Comparison of ENCODE assay signal across 8 cellular contexts in genomic region chr6:37432916-37433656, GRCh38. TPM values are rescaled to one million over a fixed set of nuclear protein-coding genes. Genes with fewer than 3 reads are reported as not detected.
DNase-seq lines count a peak whose midpoint lies in the region; ATAC-seq and TF ChIP-seq lines count a peak whose summit lies in the region.

CMTR1 (plus strand) TSS chr6:37433221; CDS start chr6:37435630, 2,409 bp downstream.

- H3K4me1 Mint-ChIP-seq in CD14-positive monocyte: peaks cover 22% of the 10 kb centered on the region

- intact Hi-C loops in CD14-positive monocyte (cut with micrococcal nuclease) (loop anchor here in 1 of 2 donors (5.0 kb wide), 1 partner anchor 69 kb away; no protein-coding TSS in a partner anchor), left lung (cut with DNase I) (no loop called here)

- DNase-seq in CD14-positive monocyte (ENCODE audit: low spot score) (peak; percentile 98), NCI-H774 (lab: John Stamatoyannopoulos, UW) (peak; percentile 87), dermis blood vessel endothelial cell (peak; percentile 93), left lung (peak; percentile 96 to 100)
- peak; percentile 96 to 97 for DNase-seq in activated CD4-positive, alpha-beta T cell treated with anti-CD3 and anti-CD28 coated beads, Interleukin-2, amount 50 U/mL, for 4 hours
- DNase-seq in stimulated activated CD4-positive, alpha-beta T cell treated with anti-CD3 and anti-CD28 coated beads, Interleukin-2, amount 100 ng/mL, for 48 hours: peak; percentile 97

- no peaks in the 10 kb centered on the region for H3K9me3 ChIP-seq in left lung

- peak within 1 kb of the TSS; percentile 94 to 99 for H3K4me3 ChIP-seq in left lung

- H3K27ac ChIP-seq in left lung: peak within 1 kb of the TSS; percentile 87 to 95

- ATAC-seq in GM19395 (IDR thresholded peaks at IDR 0.05; ENCODE audit: unreplicated experiment) (peak; percentile 83), HG03558 (IDR thresholded peaks at IDR 0.05; ENCODE audit: extremely low read depth, unreplicated experiment) (peak; percentile 59), left lung (peak; percentile 99)

- no peaks in the 10 kb centered on the region for H3K27me3 ChIP-seq in left lung

- H3K36me3 ChIP-seq in left lung: peaks cover 0 to 27% of the 10 kb centered on the region in 2 donors

- H3K27me3 Mint-ChIP-seq in CD14-positive monocyte (ENCODE audit: low read depth in 3 of 3): peaks cover 0 to 9% (median 2%) of the 10 kb centered on the region in 3 donors

- H3K4me3 Mint-ChIP-seq in CD14-positive monocyte: peak within 1 kb of the TSS; percentile 90 to 93

- H3K4me1 ChIP-seq in left lung: peaks cover 7 to 27% of the 10 kb centered on the region in 2 donors

- H3K27ac Mint-ChIP-seq in CD14-positive monocyte: peak within 1 kb of the TSS; percentile 94 to 97 (median 95)

- TF ChIP-seq CTCF in CD14-positive monocyte (IDR thresholded peaks at IDR 0.05) (no peak), left lung (IDR thresholded peaks at IDR 0.05) (no peak)

- H3K36me3 Mint-ChIP-seq in CD14-positive monocyte: peaks cover 25 to 30% of the 10 kb centered on the region in 2 donors

- H3K9me3 Mint-ChIP-seq in CD14-positive monocyte: no peaks in the 10 kb centered on the region

RNA-seq across cellular contexts. Expression of gene CMTR1, which starts in this region (rescaled TPM):
- polyA plus RNA-seq in CD14-positive monocyte: 10 to 100 TPM; 12.0 to 15.3 TPM
- total RNA-seq in dermis blood vessel endothelial cell (41.0 and 47.6 TPM in 2 replicates), left lung (10 to 100 TPM; 36.1 to 36.7 TPM)

Comparison
In these comparisons a context has a peak if more than half of its experiments do, and no peak if none do; other contexts are left out.
1. Peak in every context shown above with its lines: DNase-seq, ATAC-seq, H3K4me3 ChIP-seq and H3K27ac ChIP-seq.